In genomic region chr3:53255775-53256703, GRCh38 we compare ENCODE assay signal across 1 cellular context.
A peak's percentile ranks its signal among the peaks of the same experiment; 100 is the strongest.
TF ChIP-seq lines count a peak whose summit lies in the region.

A gene with protein sequence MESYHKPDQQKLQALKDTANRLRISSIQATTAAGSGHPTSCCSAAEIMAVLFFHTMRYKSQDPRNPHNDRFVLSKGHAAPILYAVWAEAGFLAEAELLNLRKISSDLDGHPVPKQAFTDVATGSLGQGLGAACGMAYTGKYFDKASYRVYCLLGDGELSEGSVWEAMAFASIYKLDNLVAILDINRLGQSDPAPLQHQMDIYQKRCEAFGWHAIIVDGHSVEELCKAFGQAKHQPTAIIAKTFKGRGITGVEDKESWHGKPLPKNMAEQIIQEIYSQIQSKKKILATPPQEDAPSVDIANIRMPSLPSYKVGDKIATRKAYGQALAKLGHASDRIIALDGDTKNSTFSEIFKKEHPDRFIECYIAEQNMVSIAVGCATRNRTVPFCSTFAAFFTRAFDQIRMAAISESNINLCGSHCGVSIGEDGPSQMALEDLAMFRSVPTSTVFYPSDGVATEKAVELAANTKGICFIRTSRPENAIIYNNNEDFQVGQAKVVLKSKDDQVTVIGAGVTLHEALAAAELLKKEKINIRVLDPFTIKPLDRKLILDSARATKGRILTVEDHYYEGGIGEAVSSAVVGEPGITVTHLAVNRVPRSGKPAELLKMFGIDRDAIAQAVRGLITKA (minus strand): TSS chr3:53256022. CDS start chr3:53255942, 80 bp downstream.

TF ChIP-seq in GM12878, 131 proteins besides CTCF, POLR2A, EP300 and RAD21 (continued from another document):
- TF ChIP-seq RELB (IDR thresholded peaks at IDR 0.05; ENCODE audit: low read depth) (no peak), FOS (IDR thresholded peaks at IDR 0.05; ENCODE audit: borderline replicate concordance, extremely low read depth, insufficient read length) (no peak), ZNF274 (IDR thresholded peaks at IDR 0.05; ENCODE audit: insufficient read depth, insufficient read length) (no peak), ASH2L (IDR thresholded peaks at IDR 0.05; ENCODE audit: borderline replicate concordance, low read depth) (no peak; the same call in 1 of the 2 replicates), ZBTB33 (IDR thresholded peaks at IDR 0.05) (no peak), RBBP5 (conservative IDR thresholded peaks at IDR 0.05) (no peak), RAD51 (IDR thresholded peaks at IDR 0.05) (no peak), RFX5 (IDR thresholded peaks at IDR 0.05; ENCODE audit: low read depth, low read length) (no peak), MLLT1 (IDR thresholded peaks at IDR 0.05) (peak; percentile 47; the same call in 1 of the 2 replicates), NR2C1 (IDR thresholded peaks at IDR 0.05) (no peak), ZBED1 (IDR thresholded peaks at IDR 0.05; ENCODE audit: borderline replicate concordance) (no peak), HDAC6 (IDR thresholded peaks at IDR 0.05; ENCODE audit: unreplicated experiment) (no peak), WRNIP1 (IDR thresholded peaks at IDR 0.05; ENCODE audit: borderline replicate concordance, low read depth, low read length) (no peak), MTA2 (IDR thresholded peaks at IDR 0.05; ENCODE audit: low read depth) (peak; percentile 21; the same call in 1 of the 2 replicates), YBX1 (IDR thresholded peaks at IDR 0.05) (no peak), TCF7 (IDR thresholded peaks at IDR 0.05; ENCODE audit: borderline replicate concordance) (no peak), NFYA (IDR thresholded peaks at IDR 0.05; ENCODE audit: borderline replicate concordance, low read depth, low read length) (no peak), GATAD2B (conservative IDR thresholded peaks at IDR 0.05; ENCODE audit: low read depth) (peak; percentile 8; the same call in 1 of the 2 replicates), PAX8 (IDR thresholded peaks at IDR 0.05) (no peak), PAX5 (IDR thresholded peaks at IDR 0.05; ENCODE audit: borderline replicate concordance, low read depth, low read length) (no peak), RUNX3 (IDR thresholded peaks at IDR 0.05; ENCODE audit: low read length) (peak; percentile 42; the same call in 1 of the 2 replicates), POU2F2 (IDR thresholded peaks at IDR 0.05; ENCODE audit: borderline replicate concordance, low read depth, low read length) (no peak)
